ENCODE assay signal across 23 cellular contexts in genomic region chr10:132986978-132987377, GRCh38. TPM values are rescaled to one million over a fixed set of nuclear protein-coding genes. Genes with fewer than 3 reads are reported as not detected.
"Had no signal": no experiment of that assay in that cellular context is flagged by ENCODE, and none has a peak within 500 bp of the region (broad histone marks: within the 10 kb centered on the region; RNA-seq: fewer than 3 reads in every experiment).

No MANE protein-coding gene starts in this region.

- H3K36me3 ChIP-seq: SJCRH30 had no signal

- H3K9me3 ChIP-seq: SJCRH30, SK-N-SH had no signal

- ATAC-seq: activated CD4-positive, alpha-beta T cell treated with anti-CD3 and anti-CD28 coated beads for 36 hours; activated CD8-positive, alpha-beta T cell treated with anti-CD3 and anti-CD28 coated beads, Interleukin-2, amount 10 ng/mL, durations not matched to agents 7 days and 5 days; Panc1 had no signal

- DNase-seq: activated CD4-positive, alpha-beta T cell treated with anti-CD3 and anti-CD28 coated beads for 36 hours; activated CD8-positive, alpha-beta memory T cell treated with anti-CD3 and anti-CD28 coated beads, Interleukin-2, amount 50 U/mL, for 48 hours; activated CD8-positive, alpha-beta T cell treated with anti-CD3 and anti-CD28 coated beads, Interleukin-2, amount 10 ng/mL, durations not matched to agents 7 days and 5 days; activated T-cell treated with anti-CD3 and anti-CD28 coated beads, Interleukin-2, amount 50 U/mL, for 1 hour; central memory CD4-positive, alpha-beta T cell; Karpas-422; MM.1S; NCI-H1105; NCI-H1436 treated with DMSO at 0.1 percent for 48 hours; NCI-H187; NCI-H2081; NCI-H510A treated with DMSO at 0.1 percent for 48 hours; NCI-H69; NK-92 treated with Interleukin-12 subunit alpha and Interleukin-12 subunit beta, amount 100 ng/mL, for 24 hours; Right ventricle myocardium superior; RPMI8226; SJCRH30; T-helper 1 cell had no signal

- FAIRE-seq: bronchial epithelial cell had no signal

- H3K9ac ChIP-seq: SK-N-SH had no signal

- H3K27me3 ChIP-seq: SJCRH30 had no signal

- H3K9me2 ChIP-seq: SK-N-SH had no signal

- H3K4me2 ChIP-seq: SK-N-SH had no signal

- H3K27ac ChIP-seq: SJCRH30, VCaP had no signal

- H3K4me1 ChIP-seq: SJCRH30 had no signal

- H3K4me3 ChIP-seq: SJCRH30 had no signal

RNA-seq across cellular contexts. Expression of gene CFAP46, which starts 44.6 kb away (rescaled TPM):
- total RNA-seq: activated CD8-positive, alpha-beta T cell treated with anti-CD3 and anti-CD28 coated beads, Interleukin-2, amount 10 ng/mL, durations not matched to agents 7 days and 5 days had no signal
- polyA plus RNA-seq: aorta had no signal
